8 cellular contexts compared by ENCODE assay signal in the genomic region with DNA sequence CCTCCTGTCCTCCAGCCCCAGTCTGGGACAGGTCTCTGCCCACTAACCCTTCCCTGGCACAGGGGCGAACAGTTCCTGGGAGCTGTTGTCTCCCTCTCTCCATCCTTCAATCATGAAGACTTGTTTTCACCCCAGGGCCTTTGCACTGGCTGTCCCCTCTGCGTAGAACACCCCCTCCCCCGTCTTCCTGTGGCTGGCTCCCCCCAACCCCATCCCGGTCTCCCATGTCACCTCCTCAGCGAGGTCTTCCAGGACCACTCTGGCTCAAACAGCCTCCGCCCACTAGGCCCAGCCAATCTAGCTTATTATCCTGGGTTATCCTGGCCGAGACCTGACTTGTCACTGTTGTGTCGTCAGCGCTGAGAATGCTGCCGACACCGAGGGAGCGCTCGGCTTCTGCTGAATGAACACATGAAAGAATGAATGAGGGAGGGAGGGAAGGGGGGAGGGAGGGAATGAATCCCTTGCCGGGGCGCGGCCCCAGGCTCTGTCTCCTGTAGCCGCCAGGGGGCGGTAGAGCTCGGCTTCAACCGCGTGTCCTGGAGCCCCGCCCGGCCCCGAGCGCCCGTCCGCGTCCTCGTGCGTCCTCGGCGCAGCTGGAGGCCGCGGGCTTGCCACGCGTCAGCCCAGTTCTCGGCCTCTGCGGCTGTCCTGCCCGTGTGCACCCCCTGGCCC. TPM values are rescaled to one million over a fixed set of nuclear protein-coding genes. Genes with fewer than 3 reads are reported as not detected.
A peak's percentile ranks its signal among the peaks of the same experiment; 100 is the strongest.
DNase-seq lines count a peak whose midpoint lies in the region; ATAC-seq and TF ChIP-seq lines count a peak whose summit lies in the region.
"Not testable (repeated sequence)": the region's sequence is repeated elsewhere in the genome, so short reads cannot be mapped to it uniquely, and the experiment has no call there.
"Had no signal": no experiment of that assay in that cellular context is flagged by ENCODE, and none has a peak within 500 bp of the region (broad histone marks: within the 10 kb centered on the region; RNA-seq: fewer than 3 reads in every experiment).

No MANE protein-coding gene starts in this region.

- not testable (repeated sequence) for TF ChIP-seq POLR2A in right lobe of liver (IDR thresholded peaks at IDR 0.05)

- not testable (repeated sequence) for H3K4me2 ChIP-seq in Karpas-422 (ENCODE audit: low read depth, low read length, poor library complexity, severe bottlenecking)

- H3K9me3 ChIP-seq in Karpas-422 (ENCODE audit: low read length); right lobe of liver: not testable (repeated sequence)

- H3K9me3 Mint-ChIP-seq in effector memory CD8-positive, alpha-beta T cell; progenitor cell of endocrine pancreas (ENCODE audit: low read depth): not testable (repeated sequence)

- peaks cover 42% of the 10 kb centered on the region for H3K36me3 Mint-ChIP-seq in effector memory CD8-positive, alpha-beta T cell (ENCODE audit: insufficient read depth)
- not testable (repeated sequence) for H3K36me3 Mint-ChIP-seq in progenitor cell of endocrine pancreas (ENCODE audit: insufficient read depth)

- TF ChIP-seq CTCF in right lobe of liver (IDR thresholded peaks at IDR 0.05) (peak in 1 of 4 donors; percentile 5), progenitor cell of endocrine pancreas (IDR thresholded peaks at IDR 0.05; ENCODE audit: unreplicated experiment) (peak; percentile 25)

- not testable (repeated sequence) for H3K27me3 Mint-ChIP-seq in effector memory CD8-positive, alpha-beta T cell
- H3K27me3 Mint-ChIP-seq in progenitor cell of endocrine pancreas: peaks cover 15% of the 10 kb centered on the region

- ATAC-seq in GM19025 (IDR thresholded peaks at IDR 0.05; ENCODE audit: low read depth, unreplicated experiment): peak; percentile 69
- ATAC-seq in HG02623 (IDR thresholded peaks at IDR 0.05; ENCODE audit: unreplicated experiment): peak; percentile 57
- ATAC-seq in effector memory CD8-positive, alpha-beta T cell (replicated peaks): peak; percentile 85
- peak; percentile 70 to 84 (median 76) for ATAC-seq in right lobe of liver

- H3K4me3 ChIP-seq in Karpas-422 (ENCODE audit: low read length); right lobe of liver: not testable (repeated sequence)

- peak overlapping the region; percentile 71 for H3K9ac ChIP-seq in Karpas-422 (ENCODE audit: low read length)

- H3K4me3 Mint-ChIP-seq in effector memory CD8-positive, alpha-beta T cell: peak overlapping the region in 1 of 2 donors; percentile 5
- not testable (repeated sequence) for H3K4me3 Mint-ChIP-seq in progenitor cell of endocrine pancreas (ENCODE audit: low read depth)

- DNase-seq in Karpas-422; effector memory CD8-positive, alpha-beta T cell; right lobe of liver; progenitor cell of endocrine pancreas (ENCODE audit: low spot score, unreplicated experiment): not testable (repeated sequence)
- DNase-seq in activated CD8-positive, alpha-beta memory T cell treated with anti-CD3 and anti-CD28 coated beads, Interleukin-2, amount 50 U/mL, for 48 hours: peak; percentile 53

- not testable (repeated sequence) for H3K27me3 ChIP-seq in Karpas-422 (ENCODE audit: low read length); right lobe of liver

- H3K79me2 ChIP-seq in Karpas-422 (ENCODE audit: low read length): not testable (repeated sequence)

- H3K27ac Mint-ChIP-seq in effector memory CD8-positive, alpha-beta T cell; progenitor cell of endocrine pancreas: not testable (repeated sequence)

- not testable (repeated sequence) for H3K36me3 ChIP-seq in Karpas-422 (ENCODE audit: insufficient read depth, low read length); right lobe of liver

- not testable (repeated sequence) for H3K9me2 ChIP-seq in Karpas-422 (replicated peaks; ENCODE audit: insufficient read depth, low read length)

- not testable (repeated sequence) for H3K4me1 Mint-ChIP-seq in effector memory CD8-positive, alpha-beta T cell (ENCODE audit: low read depth in 2 of 2); progenitor cell of endocrine pancreas (ENCODE audit: low read depth)

- not testable (repeated sequence) for H2AFZ ChIP-seq in Karpas-422 (ENCODE audit: low read length)

- 18% methylated on average over 2 of the region's 39 CpGs for WGBS in right lobe of liver (ENCODE audit: insufficient coverage, low coverage, low lambda C conversion rate, missing lambda C conversion rate)

- not testable (repeated sequence) for H4K20me1 ChIP-seq in Karpas-422 (ENCODE audit: insufficient read depth, low read depth, low read length)

- peaks cover 46% of the 10 kb centered on the region for H3K4me1 ChIP-seq in Karpas-422 (ENCODE audit: low read length)
- H3K4me1 ChIP-seq in right lobe of liver: not testable (repeated sequence)

- intact Hi-C loops in right lobe of liver (cut with DNase I): loop anchor here in 1 of 2 donors (10.0 kb wide), 1 partner anchor 198 kb away; no protein-coding TSS in a partner anchor

- peak overlapping the region; percentile 99 for H3K27ac ChIP-seq in Karpas-422 (ENCODE audit: low read length)
- H3K27ac ChIP-seq in right lobe of liver: not testable (repeated sequence)

RNA-seq across cellular contexts. Expression of gene MAP2K3, which starts 31.8 kb away (rescaled TPM):
- total RNA-seq in Karpas-422 (2014; rRNA removed; shearing (Covaris generic); ENCODE audit: low replicate concordance): 49.4 and 66.7 TPM in 2 replicates
- 10 to 100 TPM; 22.6 to 80.7 (median 60.7) TPM for total RNA-seq in right lobe of liver
- total RNA-seq in progenitor cell of endocrine pancreas: 24.7 and 26.2 TPM in 2 replicates

RNA-seq across cellular contexts. Expression of gene KCNJ12, which starts 59.8 kb away (rescaled TPM):
- 0.22 and 1.1 TPM in 2 replicates for total RNA-seq in Karpas-422 (2014; rRNA removed; shearing (Covaris generic); ENCODE audit: low replicate concordance)
- total RNA-seq in right lobe of liver (1 to 10 TPM in 1 of 6 experiments, under 1 TPM in 5; 0.07 to 2.2 (median 0.23) TPM), progenitor cell of endocrine pancreas (0.10 and 0.29 TPM in 2 replicates)
- total RNA-seq: CD4-positive, alpha-beta memory T cell had no signal
